1 cellular context compared by ENCODE assay signal in the genomic region with DNA sequence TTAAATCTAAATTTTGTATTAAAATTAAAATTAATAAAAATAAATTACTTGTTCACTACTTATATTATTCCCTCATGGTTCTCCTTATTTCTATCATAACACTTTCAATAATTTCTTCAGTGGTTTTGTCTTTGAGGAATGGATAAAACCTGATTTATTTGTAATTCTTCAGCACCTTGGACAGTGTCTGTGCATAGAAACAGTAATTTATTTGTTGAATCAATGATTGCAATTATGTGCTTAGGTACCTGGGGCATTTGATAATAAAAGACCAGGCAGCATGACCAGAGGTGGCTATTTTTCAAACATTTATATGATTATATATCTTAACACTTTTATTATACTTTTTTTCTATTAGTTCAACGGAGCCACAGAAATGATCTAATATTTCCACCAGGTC.
TF ChIP-seq lines count a peak whose summit lies in the region.

No MANE protein-coding gene starts in this region.

TF ChIP-seq in HepG2, 621 proteins besides CTCF, POLR2A, EP300 and RAD21:
- TF ChIP-seq, protein P1, sequence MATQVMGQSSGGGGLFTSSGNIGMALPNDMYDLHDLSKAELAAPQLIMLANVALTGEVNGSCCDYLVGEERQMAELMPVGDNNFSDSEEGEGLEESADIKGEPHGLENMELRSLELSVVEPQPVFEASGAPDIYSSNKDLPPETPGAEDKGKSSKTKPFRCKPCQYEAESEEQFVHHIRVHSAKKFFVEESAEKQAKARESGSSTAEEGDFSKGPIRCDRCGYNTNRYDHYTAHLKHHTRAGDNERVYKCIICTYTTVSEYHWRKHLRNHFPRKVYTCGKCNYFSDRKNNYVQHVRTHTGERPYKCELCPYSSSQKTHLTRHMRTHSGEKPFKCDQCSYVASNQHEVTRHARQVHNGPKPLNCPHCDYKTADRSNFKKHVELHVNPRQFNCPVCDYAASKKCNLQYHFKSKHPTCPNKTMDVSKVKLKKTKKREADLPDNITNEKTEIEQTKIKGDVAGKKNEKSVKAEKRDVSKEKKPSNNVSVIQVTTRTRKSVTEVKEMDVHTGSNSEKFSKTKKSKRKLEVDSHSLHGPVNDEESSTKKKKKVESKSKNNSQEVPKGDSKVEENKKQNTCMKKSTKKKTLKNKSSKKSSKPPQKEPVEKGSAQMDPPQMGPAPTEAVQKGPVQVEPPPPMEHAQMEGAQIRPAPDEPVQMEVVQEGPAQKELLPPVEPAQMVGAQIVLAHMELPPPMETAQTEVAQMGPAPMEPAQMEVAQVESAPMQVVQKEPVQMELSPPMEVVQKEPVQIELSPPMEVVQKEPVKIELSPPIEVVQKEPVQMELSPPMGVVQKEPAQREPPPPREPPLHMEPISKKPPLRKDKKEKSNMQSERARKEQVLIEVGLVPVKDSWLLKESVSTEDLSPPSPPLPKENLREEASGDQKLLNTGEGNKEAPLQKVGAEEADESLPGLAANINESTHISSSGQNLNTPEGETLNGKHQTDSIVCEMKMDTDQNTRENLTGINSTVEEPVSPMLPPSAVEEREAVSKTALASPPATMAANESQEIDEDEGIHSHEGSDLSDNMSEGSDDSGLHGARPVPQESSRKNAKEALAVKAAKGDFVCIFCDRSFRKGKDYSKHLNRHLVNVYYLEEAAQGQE (IDR thresholded peaks at IDR 0.05; ENCODE audit: borderline replicate concordance in 1 of 2, low read depth in 1 of 2, low read length in 2 of 2), result peak; percentile 12 to 91
- TF ChIP-seq ZNF329 (CRISPR knock-in tag; IDR thresholded peaks at IDR 0.05; ENCODE audit: low read depth) (no peak), HNRNPH1 (optimal IDR thresholded peaks at IDR 0.05; ENCODE audit: low read depth, low read length) (no peak), GPN1 (CRISPR knock-in tag; IDR thresholded peaks at IDR 0.05; ENCODE audit: borderline replicate concordance) (no peak), ZNF260 (CRISPR knock-in tag; IDR thresholded peaks at IDR 0.05; ENCODE audit: borderline replicate concordance, low read depth) (no peak), GFI1 (CRISPR knock-in tag; IDR thresholded peaks at IDR 0.05; ENCODE audit: borderline replicate concordance) (no peak), ZSCAN30 (CRISPR knock-in tag; IDR thresholded peaks at IDR 0.05) (no peak), MIER2 (CRISPR knock-in tag; IDR thresholded peaks at IDR 0.05) (peak; percentile 63; the same call in 1 of the 2 replicates), ATF7 (IDR thresholded peaks at IDR 0.05) (no peak), ATF7 (CRISPR knock-in tag; IDR thresholded peaks at IDR 0.05) (no peak), ZBTB3 (CRISPR knock-in tag; IDR thresholded peaks at IDR 0.05; ENCODE audit: borderline replicate concordance, low read depth) (no peak), ZMYM4 (CRISPR knock-in tag; IDR thresholded peaks at IDR 0.05) (no peak), NFYB (CRISPR knock-in tag; IDR thresholded peaks at IDR 0.05) (no peak), RXRB (CRISPR knock-in tag; IDR thresholded peaks at IDR 0.05; ENCODE audit: borderline replicate concordance) (no peak)
- TF ChIP-seq, protein P2, sequence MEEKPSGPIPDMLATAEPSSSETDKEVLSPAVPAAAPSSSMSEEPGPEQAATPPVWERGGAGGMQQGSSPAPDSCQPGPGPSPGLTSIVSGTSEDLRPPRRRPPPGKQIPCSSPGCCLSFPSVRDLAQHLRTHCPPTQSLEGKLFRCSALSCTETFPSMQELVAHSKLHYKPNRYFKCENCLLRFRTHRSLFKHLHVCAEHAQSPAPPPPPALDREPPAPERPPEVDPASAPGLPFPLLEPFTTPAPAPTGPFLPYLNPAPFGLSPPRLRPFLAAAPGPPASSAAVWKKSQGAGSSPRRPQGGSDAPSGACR (CRISPR knock-in tag; IDR thresholded peaks at IDR 0.05), result no peak
